In genomic region chr2:8652774-8653426, GRCh38 we compare ENCODE assay signal across 22 cellular contexts.
"Had no signal": no experiment of that assay in that cellular context is flagged by ENCODE, and none has a peak within 500 bp of the region (broad histone marks: within the 10 kb centered on the region; RNA-seq: fewer than 3 reads in every experiment).

No MANE protein-coding gene starts in this region.

- H3K9me3 Mint-ChIP-seq: activated CD4-positive, alpha-beta memory T cell treated with anti-CD3 and anti-CD28 coated beads for 36 hours; activated naive CD4-positive, alpha-beta T cell treated with anti-CD3 and anti-CD28 coated beads for 36 hours; activated T-helper 17 cell treated with anti-CD3 and anti-CD28 coated beads, Interleukin-2, amount 50 U/mL, for 72 hours; natural killer cell; stimulated activated effector memory CD8-positive, alpha-beta T cell treated with anti-CD3 and anti-CD28 coated beads, Interleukin-12 subunit alpha, Interleukin-12 subunit beta, amount 100 ng/mL, for 72 hours had no signal

- H3K9me3 ChIP-seq: body of pancreas, right atrium auricular region, testis, upper lobe of left lung had no signal

- H3K4me3 ChIP-seq: body of pancreas, dorsolateral prefrontal cortex, right atrium auricular region, testis, upper lobe of left lung had no signal

- H3K36me3 Mint-ChIP-seq: activated CD4-positive, alpha-beta memory T cell treated with anti-CD3 and anti-CD28 coated beads for 36 hours; memory B cell; natural killer cell; stimulated activated effector memory CD8-positive, alpha-beta T cell treated with anti-CD3 and anti-CD28 coated beads, Interleukin-12 subunit alpha, Interleukin-12 subunit beta, amount 100 ng/mL, for 72 hours; WTC11 had no signal

- FAIRE-seq: colon, small intestine had no signal

- H3K4me1 ChIP-seq: right atrium auricular region, testis, upper lobe of left lung had no signal

- H3K27ac ChIP-seq: body of pancreas, right atrium auricular region, testis, upper lobe of left lung had no signal

- H3K27me3 Mint-ChIP-seq: progenitor cell of endocrine pancreas had no signal

- H3K36me3 ChIP-seq: right atrium auricular region, upper lobe of left lung had no signal

- ATAC-seq: activated CD4-positive, alpha-beta T cell treated with anti-CD3 and anti-CD28 coated beads for 36 hours; activated T-helper 17 cell treated with anti-CD3 and anti-CD28 coated beads, Interleukin-2, amount 50 U/mL, for 72 hours; body of pancreas; left ventricle myocardium superior; natural killer cell; stimulated activated effector memory CD8-positive, alpha-beta T cell treated with anti-CD3 and anti-CD28 coated beads, Interleukin-12 subunit alpha, Interleukin-12 subunit beta, amount 100 ng/mL, for 72 hours; WTC11 had no signal

- H3K4me1 Mint-ChIP-seq: WTC11 had no signal

- DNase-seq: activated CD4-positive, alpha-beta memory T cell treated with anti-CD3 and anti-CD28 coated beads for 36 hours; activated CD4-positive, alpha-beta T cell treated with anti-CD3 and anti-CD28 coated beads for 36 hours; activated naive CD4-positive, alpha-beta T cell treated with anti-CD3 and anti-CD28 coated beads for 36 hours; body of pancreas; erythroblast; foreskin melanocyte; kidney glomerular epithelial cell; left ventricle myocardium superior; natural killer cell; small intestine; stimulated activated CD4-positive, alpha-beta T cell treated with anti-CD3 and anti-CD28 coated beads, Interleukin-15, amount 100 ng/mL, for 24 hours; stimulated activated CD4-positive, alpha-beta T cell treated with anti-CD3 and anti-CD28 coated beads, Interleukin-4, amount 100 ng/mL, for 24 hours; testis had no signal

- H3K27ac Mint-ChIP-seq: activated CD4-positive, alpha-beta memory T cell treated with anti-CD3 and anti-CD28 coated beads for 36 hours; activated CD4-positive, alpha-beta T cell treated with anti-CD3 and anti-CD28 coated beads for 36 hours; activated T-helper 17 cell treated with anti-CD3 and anti-CD28 coated beads, Interleukin-2, amount 50 U/mL, for 72 hours; memory B cell; natural killer cell; progenitor cell of endocrine pancreas; stimulated activated effector memory CD8-positive, alpha-beta T cell treated with anti-CD3 and anti-CD28 coated beads, Interleukin-12 subunit alpha, Interleukin-12 subunit beta, amount 100 ng/mL, for 72 hours; WTC11 had no signal

- H3K27me3 ChIP-seq: body of pancreas, right atrium auricular region, testis, upper lobe of left lung had no signal

- H3K4me3 Mint-ChIP-seq: activated CD4-positive, alpha-beta memory T cell treated with anti-CD3 and anti-CD28 coated beads for 36 hours; activated CD4-positive, alpha-beta T cell treated with anti-CD3 and anti-CD28 coated beads for 36 hours; activated naive CD4-positive, alpha-beta T cell treated with anti-CD3 and anti-CD28 coated beads for 36 hours; activated T-helper 17 cell treated with anti-CD3 and anti-CD28 coated beads, Interleukin-2, amount 50 U/mL, for 72 hours; memory B cell; natural killer cell; stimulated activated effector memory CD8-positive, alpha-beta T cell treated with anti-CD3 and anti-CD28 coated beads, Interleukin-12 subunit alpha, Interleukin-12 subunit beta, amount 100 ng/mL, for 72 hours; WTC11 had no signal
